Comparison of ENCODE assay signal across 28 cellular contexts in the genomic region with DNA sequence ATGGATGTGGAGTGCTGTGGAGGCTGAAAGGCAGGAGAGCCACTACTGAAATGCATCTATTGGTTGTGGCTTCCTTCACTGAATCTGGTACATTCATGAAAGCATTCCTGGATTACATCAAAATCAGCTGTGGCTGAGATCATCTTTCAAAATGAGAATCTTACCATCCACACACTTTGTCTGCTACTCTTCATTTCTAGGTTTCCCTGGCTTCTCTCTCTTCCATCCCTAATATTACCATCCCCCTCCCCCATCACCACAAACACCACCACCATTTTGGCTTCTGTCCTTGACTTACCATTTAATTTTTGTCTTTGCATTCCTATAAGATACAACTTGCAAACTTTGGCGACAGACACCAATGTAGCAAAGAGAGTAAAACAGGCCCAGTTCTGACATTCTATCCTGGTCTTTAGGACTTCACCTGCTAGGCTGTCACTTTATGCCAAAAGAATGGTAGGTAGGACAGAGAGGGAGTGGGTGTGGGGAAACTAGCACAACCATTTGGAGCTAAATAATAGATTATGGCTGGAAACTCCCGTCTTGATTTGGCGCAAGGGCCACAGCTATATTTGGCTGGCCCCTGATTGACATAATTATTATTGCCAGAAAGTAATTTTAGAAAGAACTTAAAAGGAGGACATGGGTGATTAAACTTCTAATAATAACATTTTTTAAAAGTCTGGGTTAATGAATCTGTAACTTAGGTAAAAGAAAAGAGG. TPM values are rescaled to one million over a fixed set of nuclear protein-coding genes. Genes with fewer than 3 reads are reported as not detected.
DNase-seq lines count a peak whose midpoint lies in the region; ATAC-seq and TF ChIP-seq lines count a peak whose summit lies in the region.
"Had no signal": no experiment of that assay in that cellular context is flagged by ENCODE, and none has a peak within 500 bp of the region (broad histone marks: within the 10 kb centered on the region; RNA-seq: fewer than 3 reads in every experiment).

No MANE protein-coding gene starts in this region.

- no peak overlapping the region for H2AFZ ChIP-seq in IMR-90 (replicated peaks; ENCODE audit: low read length, poor library complexity)
- H2AFZ ChIP-seq: PC-9 had no signal

- no peak overlapping the region for H3K4me2 ChIP-seq in IMR-90 (ENCODE audit: low read depth, low read length)
- H3K4me2 ChIP-seq: BLaER1 treated with 17β-estradiol and CSF1 and Interleukin-3, amounts not matched to agents 10 nM and 100 nM; PC-9 had no signal

- peak overlapping the region; percentile 81 for H3K27ac Mint-ChIP-seq in stimulated activated naive B cell treated with anti-CD40 and anti-IgM and Interleukin-4, amounts not matched to agents 10 μg/mL and 1 μg/mL and 100 μg/mL, for 72 hours
- H3K27ac Mint-ChIP-seq: activated naive CD4-positive, alpha-beta T cell treated with anti-CD3 and anti-CD28 coated beads, Interleukin-2, amount 50 U/mL, for 72 hours; naive thymus-derived CD4-positive, alpha-beta T cell had no signal

- no peak overlapping the region for H3K56ac ChIP-seq in IMR-90 (ENCODE audit: extremely low read depth, insufficient read depth, low read length)

- dilution Hi-C loops in IMR-90 (cut with HindIII; ENCODE audit: low sequenced_read_pairs, unreplicated experiment), result no loop called here

- no peaks in the 10 kb centered on the region for H3K27me3 ChIP-seq in IMR-90 (ENCODE audit: control insufficient read depth, insufficient read depth, low read length)
- H3K27me3 ChIP-seq: BLaER1 treated with 17β-estradiol and CSF1 and Interleukin-3, amounts not matched to agents 10 nM and 100 nM; esophagus squamous epithelium; transverse colon had no signal

- intact Hi-C loops in left ventricle myocardium superior (cut with micrococcal nuclease) (no loop called here), cardiac septum (cut with DNase I) (loop anchor here (10.0 kb wide), 1 partner anchor 258 kb away; no protein-coding TSS in a partner anchor), IMR-90 (cut with micrococcal nuclease) (no loop called here)

- H3K4me3 Mint-ChIP-seq in stimulated activated naive B cell treated with anti-CD40 and anti-IgM and Interleukin-4, amounts not matched to agents 10 μg/mL and 1 μg/mL and 100 μg/mL, for 72 hours, result peak overlapping the region; percentile 3 to 26
- H3K4me3 Mint-ChIP-seq: central memory CD8-positive, alpha-beta T cell had no signal

- no peak for TF ChIP-seq RAD21 in IMR-90 (IDR thresholded peaks at IDR 0.05; ENCODE audit: low read length)

- no peak overlapping the region for H4K91ac ChIP-seq in IMR-90 (ENCODE audit: insufficient read depth, low read depth, low read length)

- no peak for DNase-seq in left ventricle myocardium superior
- no peak for DNase-seq in cardiac septum (ENCODE audit: low spot score)
- peak; percentile 62 for DNase-seq in IMR-90
- DNase-seq in choroid plexus epithelial cell (ENCODE audit: low read depth), result peak; percentile 39
- no peak for DNase-seq in stimulated activated naive B cell treated with anti-CD40 and anti-IgM and Interleukin-4, amounts not matched to agents 10 μg/mL and 1 μg/mL and 100 μg/mL, for 72 hours
- DNase-seq in medulla oblongata (ENCODE audit: extremely low spot score), result no peak
- DNase-seq: activated CD4-positive, alpha-beta T cell treated with anti-CD3 and anti-CD28 coated beads, Interleukin-2, amount 50 U/mL, for 1 hour; Calu3; DMS79 treated with DMSO at 0.1 percent for 48 hours; esophagus squamous epithelium; islet precursor cell; Kasumi-1; left ventricle myocardium inferior; MV-4-11; naive thymus-derived CD4-positive, alpha-beta T cell; NCI-H187; NCI-H2171 treated with DMSO at 0.1 percent for 48 hours; NCI-H524; PC-9; transverse colon had no signal

- peaks cover 10% of the 10 kb centered on the region for H3K4me1 ChIP-seq in IMR-90 (ENCODE audit: control insufficient read depth, insufficient read depth, low read length)
- H3K4me1 ChIP-seq: transverse colon had no signal

- no peak overlapping the region for H3K23ac ChIP-seq in IMR-90 (ENCODE audit: low read depth, low read length)

- no peak overlapping the region for H3K4ac ChIP-seq in IMR-90 (ENCODE audit: low read depth, low read length)

- POLR2A ChIA-PET in IMR-90 (lab: Charles Lee; ENCODE audit: unreplicated experiment), result no interaction called here

- H3K9me3 ChIP-seq in IMR-90 (ENCODE audit: control insufficient read depth, insufficient read depth, low read length), result no peaks in the 10 kb centered on the region
- H3K9me3 ChIP-seq: BLaER1 treated with 17β-estradiol and CSF1 and Interleukin-3, amounts not matched to agents 10 nM and 100 nM; esophagus squamous epithelium; left ventricle myocardium inferior; transverse colon had no signal

- no CpG with 5 or more reads among the region's 3 CpGs for WGBS in IMR-90 (ENCODE audit: extremely low coverage in 2 of 2, insufficient read length in 1 of 2), 2 experiments

- no peaks in the 10 kb centered on the region for H3K79me1 ChIP-seq in IMR-90 (ENCODE audit: low read depth in 1 of 2, low read length in 2 of 2)

- no peak overlapping the region for H2BK120ac ChIP-seq in IMR-90 (ENCODE audit: low read depth, low read length)

- TF ChIP-seq CTCF in IMR-90 (conservative IDR thresholded peaks at IDR 0.05; ENCODE audit: low read depth, low read length) (no peak), choroid plexus epithelial cell (conservative IDR thresholded peaks at IDR 0.05; ENCODE audit: low read depth, low read length) (no peak)

- peaks cover 6% of the 10 kb centered on the region for H3K9me1 ChIP-seq in IMR-90 (ENCODE audit: insufficient read depth, low read length)

- no peak overlapping the region for H3K27ac ChIP-seq in IMR-90 (ENCODE audit: insufficient read depth, low read length)
- H3K27ac ChIP-seq: BLaER1 treated with 17β-estradiol and CSF1 and Interleukin-3, amounts not matched to agents 10 nM and 100 nM; esophagus squamous epithelium; left ventricle myocardium inferior; PC-9; transverse colon had no signal

- H2BK20ac ChIP-seq in IMR-90 (ENCODE audit: low read depth, low read length), result peak overlapping the region; percentile 17; the same call in 1 of the 2 replicates

- H3K9me3 Mint-ChIP-seq in stimulated activated naive B cell treated with anti-CD40 and anti-IgM and Interleukin-4, amounts not matched to agents 10 μg/mL and 1 μg/mL and 100 μg/mL, for 72 hours, result peaks cover 4 to 10% of the 10 kb centered on the region in 2 donors
- H3K9me3 Mint-ChIP-seq: central memory CD8-positive, alpha-beta T cell had no signal

- no peak overlapping the region for H2BK5ac ChIP-seq in IMR-90 (ENCODE audit: low read depth, low read length, poor library complexity, severe bottlenecking)

- H3K9ac ChIP-seq in IMR-90 (ENCODE audit: low read depth, low read length), result no peak overlapping the region
- H3K9ac ChIP-seq: BLaER1 treated with 17β-estradiol and CSF1 and Interleukin-3, amounts not matched to agents 10 nM and 100 nM had no signal

- no peak overlapping the region for H4K8ac ChIP-seq in IMR-90 (ENCODE audit: low read depth in 2 of 2, low read length in 2 of 2)

- H3K4me1 Mint-ChIP-seq in stimulated activated naive B cell treated with anti-CD40 and anti-IgM and Interleukin-4, amounts not matched to agents 10 μg/mL and 1 μg/mL and 100 μg/mL, for 72 hours, result peaks cover 43 to 74% of the 10 kb centered on the region in 2 donors

- TF ChIP-seq POLR2A in IMR-90 (IDR thresholded peaks at IDR 0.05; ENCODE audit: low read depth, low read length), result no peak

- no peak overlapping the region for H2AK9ac ChIP-seq in IMR-90 (replicated peaks; ENCODE audit: low read depth, low read length, poor library complexity)

- H3K4me3 ChIP-seq in IMR-90 (ENCODE audit: insufficient read depth, low read depth, low read length) (no peak overlapping the region), choroid plexus epithelial cell (ENCODE audit: low read depth, low read length) (no peak overlapping the region)
- H3K4me3 ChIP-seq: BLaER1 treated with 17β-estradiol and CSF1 and Interleukin-3, amounts not matched to agents 10 nM and 100 nM; esophagus squamous epithelium; left ventricle myocardium inferior; PC-9; skin epidermis; transverse colon had no signal

- ATAC-seq in left ventricle myocardium superior, result peak; percentile 34
- peak; percentile 40; the same call in 1 of the 2 replicates for ATAC-seq in IMR-90 (ENCODE audit: low read depth)
- no peak for ATAC-seq in stimulated activated naive B cell treated with anti-CD40 and anti-IgM and Interleukin-4, amounts not matched to agents 10 μg/mL and 1 μg/mL and 100 μg/mL, for 72 hours (replicated peaks)
- no peak for ATAC-seq in GM19467 (IDR thresholded peaks at IDR 0.05; ENCODE audit: unreplicated experiment)
- ATAC-seq in HG03520 (IDR thresholded peaks at IDR 0.05; ENCODE audit: unreplicated experiment), result no peak
- ATAC-seq: HepG2; naive thymus-derived CD4-positive, alpha-beta T cell; Right ventricle myocardium inferior had no signal

- H2AK5ac ChIP-seq in IMR-90 (ENCODE audit: low read depth, low read length), result peak overlapping the region; percentile 30; the same call in 1 of the 2 replicates

- H3K18ac ChIP-seq in IMR-90 (ENCODE audit: low read depth, low read length), result peak overlapping the region; percentile 88; the same call in 1 of the 2 replicates

- CTCF ChIA-PET in IMR-90 (lab: Yijun Ruan, JAX), result no interaction called here

- peaks cover 12 to 19% of the 10 kb centered on the region in 2 donors for H3K36me3 Mint-ChIP-seq in stimulated activated naive B cell treated with anti-CD40 and anti-IgM and Interleukin-4, amounts not matched to agents 10 μg/mL and 1 μg/mL and 100 μg/mL, for 72 hours

- in situ Hi-C loops in IMR-90 (cut with MboI; ENCODE audit: low sequenced_read_pairs), result no loop called here

- H3K27me3 Mint-ChIP-seq in stimulated activated naive B cell treated with anti-CD40 and anti-IgM and Interleukin-4, amounts not matched to agents 10 μg/mL and 1 μg/mL and 100 μg/mL, for 72 hours, result no peaks in the 10 kb centered on the region
- H3K27me3 Mint-ChIP-seq: central memory CD8-positive, alpha-beta T cell; naive thymus-derived CD4-positive, alpha-beta T cell had no signal

- no peak overlapping the region for H2BK15ac ChIP-seq in IMR-90 (ENCODE audit: low read depth, low read length)

- no peaks in the 10 kb centered on the region for H4K20me1 ChIP-seq in IMR-90 (ENCODE audit: insufficient read depth, low read length)
- H4K20me1 ChIP-seq: BLaER1 treated with 17β-estradiol and CSF1 and Interleukin-3, amounts not matched to agents 10 nM and 100 nM had no signal

- peak overlapping the region; percentile 60; the same call in 1 of the 2 replicates for H4K5ac ChIP-seq in IMR-90 (ENCODE audit: low read depth, low read length)

- no peaks in the 10 kb centered on the region for H3K36me3 ChIP-seq in IMR-90 (ENCODE audit: control insufficient read depth, insufficient read depth, low read length)
- H3K36me3 ChIP-seq: BLaER1 treated with 17β-estradiol and CSF1 and Interleukin-3, amounts not matched to agents 10 nM and 100 nM; esophagus squamous epithelium; left ventricle myocardium inferior; transverse colon had no signal

- no peak overlapping the region for H3K14ac ChIP-seq in IMR-90 (replicated peaks; ENCODE audit: low read depth, low read length)

- no TSS peak for BruUV-seq in IMR-90 (replicated peaks; lab: Mats Ljungman, UMichigan)

RNA-seq across cellular contexts. Expression of a gene that starts 15.1 kb away (rescaled TPM):
- total RNA-seq in left ventricle myocardium superior (3.5 TPM), cardiac septum (2.8 TPM), IMR-90 (2012; rRNA removed) (59.1 and 71.4 TPM in 2 replicates)
- polyA plus RNA-seq in IMR-90 (2012; rRNA removed), result 41.7 and 44.8 TPM in 2 replicates
- polyA plus RNA-seq in IMR-90 (2012; cell fraction: cytosol; rRNA removed), result 23.4 and 35.1 TPM in 2 replicates
- polyA plus RNA-seq in IMR-90 (2012; cell fraction: nucleus; rRNA removed; ENCODE audit: low replicate concordance), result 32.9 and 43.8 TPM in 2 replicates

Comparison
In these comparisons a context has a peak if more than half of its experiments do, and no peak if none do; other contexts are left out.
1. ATAC-seq: peak in left ventricle myocardium superior (single experiment) and IMR-90 (single experiment); none in stimulated activated naive B cell treated with anti-CD40 and anti-IgM and Interleukin-4, amounts not matched to agents 10 μg/mL and 1 μg/mL and 100 μg/mL, for 72 hours (0 of 2), GM19467 (single experiment) and HG03520 (single experiment).
2. DNase-seq: peak in IMR-90 (single experiment) and choroid plexus epithelial cell (single experiment); none in left ventricle myocardium superior (single experiment), cardiac septum (single experiment), stimulated activated naive B cell treated with anti-CD40 and anti-IgM and Interleukin-4, amounts not matched to agents 10 μg/mL and 1 μg/mL and 100 μg/mL, for 72 hours (single experiment) and medulla oblongata (single experiment).
3. RNA of a gene that starts 15.1 kb away (total RNA-seq): 59.1 to 71.4 TPM in IMR-90; 3.5 TPM in left ventricle myocardium superior (single experiment) and 2.8 TPM in cardiac septum (single experiment); every median in the first group is over 10 times any median in the second.